Comparison of ENCODE assay signal across 1 cellular context in genomic region chr17:41848788-41849187, GRCh38.
TF ChIP-seq lines count a peak whose summit lies in the region.

No MANE protein-coding gene starts in this region.

TF ChIP-seq in HEK293, 187 proteins besides CTCF, POLR2A, EP300 and RAD21 (continued from another document and continues in another):
- TF ChIP-seq HOXA7 (CRISPR knock-in tag; IDR thresholded peaks at IDR 0.05; ENCODE audit: borderline replicate concordance) (no peak), ZNF830 (tag by site-specific recombination; IDR thresholded peaks at IDR 0.05; ENCODE audit: low read depth) (no peak), GLIS1 (tag by site-specific recombination; IDR thresholded peaks at IDR 0.05) (no peak), ZNF423 (tag by site-specific recombination; IDR thresholded peaks at IDR 0.05) (no peak), ZNF366 (tag by site-specific recombination; conservative IDR thresholded peaks at IDR 0.05) (no peak), ZNF580 (tag by site-specific recombination; IDR thresholded peaks at IDR 0.05) (no peak), TSHZ1 (tag by site-specific recombination; IDR thresholded peaks at IDR 0.05; ENCODE audit: borderline replicate concordance) (no peak), ZSCAN16 (tag by site-specific recombination; IDR thresholded peaks at IDR 0.05) (peak; percentile 75; the same call in 1 of the 2 replicates), ZNF121 (tag by site-specific recombination; IDR thresholded peaks at IDR 0.05) (no peak), BCL11B (tag by site-specific recombination; IDR thresholded peaks at IDR 0.05; ENCODE audit: low read depth) (no peak), WT1 (tag by site-specific recombination; IDR thresholded peaks at IDR 0.05) (no peak), ZNF112 (tag by site-specific recombination; IDR thresholded peaks at IDR 0.05) (no peak), ZBTB26 (tag by site-specific recombination; optimal IDR thresholded peaks at IDR 0.05) (no peak), TCF7L2 (IDR thresholded peaks at IDR 0.05; ENCODE audit: borderline replicate concordance, low read depth, low read length) (no peak), ZNF677 (tag by site-specific recombination; IDR thresholded peaks at IDR 0.05) (no peak), MYNN (tag by site-specific recombination; IDR thresholded peaks at IDR 0.05; ENCODE audit: borderline replicate concordance) (no peak), ZNF404 (tag by site-specific recombination; IDR thresholded peaks at IDR 0.05) (no peak), ZNF629 (tag by site-specific recombination; IDR thresholded peaks at IDR 0.05) (peak; percentile 69), ZNF398 (tag by site-specific recombination; IDR thresholded peaks at IDR 0.05) (no peak), ZNF133 (tag by site-specific recombination; IDR thresholded peaks at IDR 0.05) (no peak), KLF1 (tag by site-specific recombination; IDR thresholded peaks at IDR 0.05) (no peak), ZNF155 (tag by site-specific recombination; IDR thresholded peaks at IDR 0.05) (no peak), KLF9 (tag by site-specific recombination; IDR thresholded peaks at IDR 0.05; ENCODE audit: low read depth) (no peak), ZEB2 (tag by site-specific recombination; IDR thresholded peaks at IDR 0.05) (0 out of 2 replicates have a peak, but pooled peaks have one; percentile 35), ELK4 (IDR thresholded peaks at IDR 0.05; ENCODE audit: borderline replicate concordance, low read depth, low read length) (no peak), ZNF335 (tag by site-specific recombination; conservative IDR thresholded peaks at IDR 0.05) (no peak), HOXD13 (CRISPR knock-in tag; IDR thresholded peaks at IDR 0.05; ENCODE audit: borderline replicate concordance) (no peak), GLI2 (tag by site-specific recombination; IDR thresholded peaks at IDR 0.05; ENCODE audit: borderline replicate concordance, low read depth) (no peak), ZNF521 (tag by site-specific recombination; IDR thresholded peaks at IDR 0.05) (no peak), ZBTB6 (tag by site-specific recombination; IDR thresholded peaks at IDR 0.05) (no peak), TRIM28 (IDR thresholded peaks at IDR 0.05; ENCODE audit: borderline replicate concordance, low read length) (0 out of 2 replicates have a peak, but pooled peaks have one; percentile 9), ZNF513 (tag by site-specific recombination; IDR thresholded peaks at IDR 0.05) (no peak), ZNF549 (tag by site-specific recombination; IDR thresholded peaks at IDR 0.05) (no peak), ZBTB49 (tag by site-specific recombination; IDR thresholded peaks at IDR 0.05; ENCODE audit: low read depth) (no peak), ZBTB21 (tag by site-specific recombination; IDR thresholded peaks at IDR 0.05) (no peak), ZNF692 (tag by site-specific recombination; IDR thresholded peaks at IDR 0.05) (no peak), ZBTB10 (tag by site-specific recombination; IDR thresholded peaks at IDR 0.05) (no peak), GFI1B (tag by site-specific recombination; IDR thresholded peaks at IDR 0.05) (peak; percentile 80), ZNF792 (tag by site-specific recombination; IDR thresholded peaks at IDR 0.05) (no peak), ZBTB20 (tag by site-specific recombination; IDR thresholded peaks at IDR 0.05) (no peak), PATZ1 (tag by site-specific recombination; IDR thresholded peaks at IDR 0.05) (no peak), ZNF138 (tag by site-specific recombination; IDR thresholded peaks at IDR 0.05; ENCODE audit: borderline replicate concordance) (no peak), ZNF843 (tag by site-specific recombination; IDR thresholded peaks at IDR 0.05) (0 out of 2 replicates have a peak, but pooled peaks have one; percentile 34), ZNF184 (tag by site-specific recombination; IDR thresholded peaks at IDR 0.05) (peak; percentile 25; the same call in 1 of the 2 replicates)
